In genomic region chr12:87779858-87780498, GRCh38 we compare ENCODE assay signal across 1 cellular context.
TF ChIP-seq lines count a peak whose summit lies in the region.

No MANE protein-coding gene starts in this region.

TF ChIP-seq in GM23338, 12 proteins besides CTCF, POLR2A, EP300 and RAD21 (continued from another document):
- TF ChIP-seq ZNF462 (CRISPR knock-in tag; IDR thresholded peaks at IDR 0.05) (no peak), EZH2phosphoT487 (IDR thresholded peaks at IDR 0.05; ENCODE audit: unreplicated experiment) (no peak), JUNB (IDR thresholded peaks at IDR 0.05; ENCODE audit: unreplicated experiment) (no peak), ZNF114 (CRISPR knock-in tag; IDR thresholded peaks at IDR 0.05) (no peak), EZH2 (IDR thresholded peaks at IDR 0.05; ENCODE audit: low read depth, unreplicated experiment) (no peak), CREB1 (CRISPR knock-in tag; IDR thresholded peaks at IDR 0.05; ENCODE audit: low read depth) (no peak)
